ENCODE assay signal across 15 cellular contexts in genomic region chr6:69026243-69026642, GRCh38.
DNase-seq lines count a peak whose midpoint lies in the region; ATAC-seq and TF ChIP-seq lines count a peak whose summit lies in the region.
"Had no signal": no experiment of that assay in that cellular context is flagged by ENCODE, and none has a peak within 500 bp of the region (broad histone marks: within the 10 kb centered on the region; RNA-seq: fewer than 3 reads in every experiment).

No MANE protein-coding gene starts in this region.

- POLR2A ChIA-PET in PC-3 (lab: Charles Lee; ENCODE audit: unreplicated experiment), result no interaction called here
- POLR2A ChIA-PET in RWPE1 (lab: Yijun Ruan, JAX; ENCODE audit: low non-redundant PET), result no interaction called here

- DNase-seq in HS-5 (ENCODE audit: low read depth) (peak; percentile 52), PC-3 (peak; percentile 26), choroid plexus epithelial cell (ENCODE audit: low read depth) (peak; percentile 49), skeletal muscle cell (ENCODE audit: low read depth) (peak; percentile 25), RWPE1 (ENCODE audit: low spot score) (no peak)
- DNase-seq: activated naive CD4-positive, alpha-beta T cell treated with Interleukin-2 at 50 U/mL for 16 hours; caudate nucleus; GOT3; right lobe of liver had no signal

- H3K4me3 ChIP-seq in PC-3 (ENCODE audit: low read length), result no peak overlapping the region
- H3K4me3 ChIP-seq in choroid plexus epithelial cell (ENCODE audit: low read depth, low read length), result no peak overlapping the region
- no peak overlapping the region for H3K4me3 ChIP-seq in skeletal muscle cell (ENCODE audit: low read depth, low read length)
- H3K4me3 ChIP-seq: hepatocyte, right lobe of liver had no signal

- no peaks in the 10 kb centered on the region for H3K36me3 ChIP-seq in PC-3 (ENCODE audit: low read depth, low read length)
- H3K36me3 ChIP-seq: right lobe of liver had no signal

- H3K9ac ChIP-seq in PC-3 (ENCODE audit: low read length), result 0 out of 2 replicates have a peak overlapping the region, but pooled peaks have one; percentile 17

- no peaks in the 10 kb centered on the region for H3K9me2 ChIP-seq in PC-3 (replicated peaks; ENCODE audit: low read length)

- no peaks in the 10 kb centered on the region for H3K4me1 ChIP-seq in PC-3 (ENCODE audit: insufficient read depth, low read length)
- H3K4me1 ChIP-seq: right lobe of liver had no signal

- peak overlapping the region; percentile 11; the same call in 1 of the 2 replicates for H2AFZ ChIP-seq in PC-3 (ENCODE audit: low read length)
- H2AFZ ChIP-seq: hepatocyte had no signal

- no peaks in the 10 kb centered on the region for H4K20me1 ChIP-seq in PC-3 (ENCODE audit: low read length)

- no peaks in the 10 kb centered on the region for H3K79me2 ChIP-seq in PC-3 (ENCODE audit: low read length)
- H3K79me2 ChIP-seq: hepatocyte had no signal

- no peaks in the 10 kb centered on the region for H3F3A ChIP-seq in PC-3 (ENCODE audit: low read length, unreplicated experiment)

- H3K27ac ChIP-seq in PC-3 (ENCODE audit: low read length) (peak overlapping the region; percentile 76), RWPE1 (no peak overlapping the region)
- H3K27ac ChIP-seq: hepatocyte, right lobe of liver had no signal

- BruUV-seq in PC-3 (replicated peaks; lab: Mats Ljungman, UMichigan), result no TSS peak

- ATAC-seq in PC-3 (no peak), HG03196 (IDR thresholded peaks at IDR 0.05; ENCODE audit: unreplicated experiment) (no peak)
- no peak for ATAC-seq in activated T-helper 17 cell treated with anti-CD3 and anti-CD28 coated beads, Interleukin-2, amount 50 U/mL, for 72 hours (replicated peaks)
- ATAC-seq: right lobe of liver had no signal

- H3K27me3 ChIP-seq in PC-3 (ENCODE audit: low read length), result no peaks in the 10 kb centered on the region
- H3K27me3 ChIP-seq: hepatocyte, right lobe of liver had no signal

- TF ChIP-seq CTCF in PC-3 (conservative IDR thresholded peaks at IDR 0.05; ENCODE audit: low read depth, low read length), result no peak
- no peak for TF ChIP-seq CTCF in choroid plexus epithelial cell (conservative IDR thresholded peaks at IDR 0.05; ENCODE audit: low read depth, low read length)
- no peak for TF ChIP-seq CTCF in RWPE1 (conservative IDR thresholded peaks at IDR 0.05; ENCODE audit: low read depth)

- no peaks in the 10 kb centered on the region for H3K9me3 Mint-ChIP-seq in activated T-helper 17 cell treated with anti-CD3 and anti-CD28 coated beads, Interleukin-2, amount 50 U/mL, for 72 hours

- CTCF ChIA-PET in PC-3 (lab: Charles Lee) (no interaction called here), RWPE1 (lab: Yijun Ruan, JAX) (no interaction called here)

- H3K27me3 Mint-ChIP-seq in activated T-helper 17 cell treated with anti-CD3 and anti-CD28 coated beads, Interleukin-2, amount 50 U/mL, for 72 hours, result no peaks in the 10 kb centered on the region
- H3K27me3 Mint-ChIP-seq: stimulated activated naive CD8-positive, alpha-beta T cell treated with anti-CD3 and anti-CD28 coated beads, Interleukin-15, Interleukin-2, amounts not matched to agents 100 ng/mL and 50 ng/mL, for 24 hours had no signal

- H3K4me3 Mint-ChIP-seq in activated T-helper 17 cell treated with anti-CD3 and anti-CD28 coated beads, Interleukin-2, amount 50 U/mL, for 72 hours, result no peak overlapping the region
- H3K4me3 Mint-ChIP-seq: CD14-positive monocyte; neural crest cell; stimulated activated naive CD8-positive, alpha-beta T cell treated with anti-CD3 and anti-CD28 coated beads, Interleukin-15, Interleukin-2, amounts not matched to agents 100 ng/mL and 50 ng/mL, for 24 hours had no signal

- intact Hi-C loops in PC-3 (cut with micrococcal nuclease), result no loop called here

- no peak overlapping the region for H3K27ac Mint-ChIP-seq in activated T-helper 17 cell treated with anti-CD3 and anti-CD28 coated beads, Interleukin-2, amount 50 U/mL, for 72 hours
- H3K27ac Mint-ChIP-seq: stimulated activated naive CD8-positive, alpha-beta T cell treated with anti-CD3 and anti-CD28 coated beads, Interleukin-15, Interleukin-2, amounts not matched to agents 100 ng/mL and 50 ng/mL, for 24 hours had no signal

- H3K9me3 ChIP-seq in PC-3 (ENCODE audit: low read length), result no peaks in the 10 kb centered on the region
- H3K9me3 ChIP-seq: right lobe of liver had no signal

- H3K4me1 Mint-ChIP-seq in activated T-helper 17 cell treated with anti-CD3 and anti-CD28 coated beads, Interleukin-2, amount 50 U/mL, for 72 hours, result no peaks in the 10 kb centered on the region
- H3K4me1 Mint-ChIP-seq: CD14-positive monocyte, neural crest cell had no signal

- no peak overlapping the region for H3K4me2 ChIP-seq in PC-3 (ENCODE audit: low read length)
- H3K4me2 ChIP-seq: hepatocyte had no signal

- no peaks in the 10 kb centered on the region for H3K36me3 Mint-ChIP-seq in activated T-helper 17 cell treated with anti-CD3 and anti-CD28 coated beads, Interleukin-2, amount 50 U/mL, for 72 hours (ENCODE audit: low read depth)
- H3K36me3 Mint-ChIP-seq: CD14-positive monocyte had no signal
